ENCODE assay signal across 16 cellular contexts in the genomic region with DNA sequence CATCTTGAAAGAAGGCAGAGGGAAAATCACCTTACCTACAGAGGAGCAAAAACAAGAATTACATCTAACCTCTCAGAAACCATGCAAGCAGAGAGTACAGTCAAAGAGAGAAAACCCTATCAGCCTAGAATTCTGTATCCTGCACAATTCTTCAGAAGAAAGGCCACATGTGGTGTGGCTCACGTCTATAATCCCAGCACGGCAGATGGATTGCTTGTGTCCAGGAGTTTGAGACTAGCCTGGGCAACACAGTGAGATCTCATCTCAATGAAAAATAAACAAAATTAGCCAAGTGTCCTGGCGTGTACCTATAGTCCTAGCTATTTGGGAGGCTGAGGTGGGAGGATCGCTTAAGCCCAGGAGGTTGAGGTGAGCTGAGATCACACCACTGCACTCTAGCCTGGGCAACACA. TPM values are rescaled to one million over a fixed set of nuclear protein-coding genes. Genes with fewer than 3 reads are reported as not detected.
A peak's percentile ranks its signal among the peaks of the same experiment; 100 is the strongest.
DNase-seq lines count a peak whose midpoint lies in the region; ATAC-seq and TF ChIP-seq lines count a peak whose summit lies in the region.
"Had no signal": no experiment of that assay in that cellular context is flagged by ENCODE, and none has a peak within 500 bp of the region (broad histone marks: within the 10 kb centered on the region; RNA-seq: fewer than 3 reads in every experiment).

No MANE protein-coding gene starts in this region.

- TF ChIP-seq POLR2A in right lobe of liver (IDR thresholded peaks at IDR 0.05): no peak

- H3K27me3 Mint-ChIP-seq in activated CD8-positive, alpha-beta memory T cell treated with anti-CD3 and anti-CD28 coated beads, Interleukin-2, amount 10 ng/mL, durations not matched to agents 7 days and 5 days: no peaks in the 10 kb centered on the region
- H3K27me3 Mint-ChIP-seq in nephron progenitor cell (ENCODE audit: low read depth, poor library complexity): peaks cover 2% of the 10 kb centered on the region

- no peaks in the 10 kb centered on the region for H3K4me1 ChIP-seq in right lobe of liver

- H3K9me3 Mint-ChIP-seq in activated CD8-positive, alpha-beta memory T cell treated with anti-CD3 and anti-CD28 coated beads, Interleukin-2, amount 10 ng/mL, durations not matched to agents 7 days and 5 days (ENCODE audit: low read depth): no peaks in the 10 kb centered on the region
- H3K9me3 Mint-ChIP-seq in nephron progenitor cell: peaks cover 3% of the 10 kb centered on the region

- no peaks in the 10 kb centered on the region for H3K9me3 ChIP-seq in right lobe of liver
- H3K9me3 ChIP-seq: thoracic aorta had no signal

- H3K27ac ChIP-seq in right lobe of liver: no peak overlapping the region
- H3K27ac ChIP-seq: skin epidermis, thoracic aorta had no signal

- no peak for TF ChIP-seq CTCF in nephron progenitor cell (IDR thresholded peaks at IDR 0.05)
- no peak for TF ChIP-seq CTCF in right lobe of liver (IDR thresholded peaks at IDR 0.05)

- CTCF ChIA-PET in activated CD8-positive, alpha-beta memory T cell treated with anti-CD3 and anti-CD28 coated beads, Interleukin-2, amount 10 ng/mL, durations not matched to agents 7 days and 5 days (lab: Charles Lee): interaction anchor here (0.7 to 0.8 kb wide), 2 partner anchors 12 to 1434 kb away, joined by 3 read pairs; no protein-coding TSS in a partner anchor

- no peak overlapping the region for H3K4me3 ChIP-seq in right lobe of liver
- H3K4me3 ChIP-seq: skin epidermis, thoracic aorta had no signal

- peak overlapping the region; percentile 19 for H3K4me3 Mint-ChIP-seq in activated CD8-positive, alpha-beta memory T cell treated with anti-CD3 and anti-CD28 coated beads, Interleukin-2, amount 10 ng/mL, durations not matched to agents 7 days and 5 days
- no peak overlapping the region for H3K4me3 Mint-ChIP-seq in nephron progenitor cell

- peak overlapping the region; percentile 58 for H3K27ac Mint-ChIP-seq in activated CD8-positive, alpha-beta memory T cell treated with anti-CD3 and anti-CD28 coated beads, Interleukin-2, amount 10 ng/mL, durations not matched to agents 7 days and 5 days
- H3K27ac Mint-ChIP-seq in nephron progenitor cell: peak overlapping the region; percentile 1

- H3K36me3 ChIP-seq in right lobe of liver: no peaks in the 10 kb centered on the region
- H3K36me3 ChIP-seq: thoracic aorta had no signal

- intact Hi-C loops in right lobe of liver (cut with DNase I): no loop called here

- H3K36me3 Mint-ChIP-seq in activated CD8-positive, alpha-beta memory T cell treated with anti-CD3 and anti-CD28 coated beads, Interleukin-2, amount 10 ng/mL, durations not matched to agents 7 days and 5 days: peaks cover 10% of the 10 kb centered on the region
- peaks cover 38% of the 10 kb centered on the region for H3K36me3 Mint-ChIP-seq in nephron progenitor cell (ENCODE audit: low read depth)

- H3K27me3 ChIP-seq in right lobe of liver: no peaks in the 10 kb centered on the region

- peaks cover 35% of the 10 kb centered on the region for H3K4me1 Mint-ChIP-seq in activated CD8-positive, alpha-beta memory T cell treated with anti-CD3 and anti-CD28 coated beads, Interleukin-2, amount 10 ng/mL, durations not matched to agents 7 days and 5 days
- H3K4me1 Mint-ChIP-seq in nephron progenitor cell: peaks cover 29% of the 10 kb centered on the region

- no peak for DNase-seq in activated CD8-positive, alpha-beta memory T cell treated with anti-CD3 and anti-CD28 coated beads, Interleukin-2, amount 10 ng/mL, durations not matched to agents 7 days and 5 days
- no peak for DNase-seq in activated CD8-positive, alpha-beta memory T cell treated with anti-CD3 and anti-CD28 coated beads, Interleukin-2, amount 50 U/mL, for 48 hours
- DNase-seq in nephron progenitor cell (no peak), NOMO-1 treated with dmso at 0.1 percent for 144 hours (lab: John Stamatoyannopoulos, UW; ENCODE audit: unreplicated experiment) (no peak), NCI-H2029 treated with DMSO at 0.1 percent for 48 hours (lab: John Stamatoyannopoulos, UW) (no peak), right lobe of liver (no peak)
- DNase-seq: activated CD4-positive, alpha-beta T cell treated with anti-CD3 and anti-CD28 coated beads for 1 hour; activated gamma-delta T cell treated with Interleukin-2 at 50 U/mL for 16 hours; GOT3; NCI-H1092 treated with DMSO at 0.1 percent for 48 hours; NCI-H226; occipital lobe had no signal

- 90% methylated on average over 4 of the region's 4 CpGs for WGBS in right lobe of liver (ENCODE audit: insufficient coverage, low coverage, low lambda C conversion rate, missing lambda C conversion rate)

- ATAC-seq in activated CD8-positive, alpha-beta memory T cell treated with anti-CD3 and anti-CD28 coated beads, Interleukin-2, amount 10 ng/mL, durations not matched to agents 7 days and 5 days: peak; percentile 82
- ATAC-seq in GM21619 (IDR thresholded peaks at IDR 0.05; ENCODE audit: unreplicated experiment) (peak; percentile 72), HG03342 (IDR thresholded peaks at IDR 0.05; ENCODE audit: unreplicated experiment) (peak; percentile 66), right lobe of liver (no peak)

RNA-seq across cellular contexts. Expression of a gene that starts 48.2 kb away (rescaled TPM):
- total RNA-seq in activated CD8-positive, alpha-beta memory T cell treated with anti-CD3 and anti-CD28 coated beads, Interleukin-2, amount 10 ng/mL, durations not matched to agents 7 days and 5 days: 10 to 100 TPM; 24.6 to 33.8 TPM
- total RNA-seq in right lobe of liver: 10 to 100 TPM in 5 of 6 experiments, 1 to 10 TPM in 1; 7.9 to 18.7 (median 12.3) TPM

Comparison
In these comparisons a context has a peak if more than half of its experiments do, and no peak if none do; other contexts are left out.
1. ATAC-seq: peak in activated CD8-positive, alpha-beta memory T cell treated with anti-CD3 and anti-CD28 coated beads, Interleukin-2, amount 10 ng/mL, durations not matched to agents 7 days and 5 days (single experiment), GM21619 (single experiment) and HG03342 (single experiment); none in right lobe of liver (0 of 4).